In the genomic region with DNA sequence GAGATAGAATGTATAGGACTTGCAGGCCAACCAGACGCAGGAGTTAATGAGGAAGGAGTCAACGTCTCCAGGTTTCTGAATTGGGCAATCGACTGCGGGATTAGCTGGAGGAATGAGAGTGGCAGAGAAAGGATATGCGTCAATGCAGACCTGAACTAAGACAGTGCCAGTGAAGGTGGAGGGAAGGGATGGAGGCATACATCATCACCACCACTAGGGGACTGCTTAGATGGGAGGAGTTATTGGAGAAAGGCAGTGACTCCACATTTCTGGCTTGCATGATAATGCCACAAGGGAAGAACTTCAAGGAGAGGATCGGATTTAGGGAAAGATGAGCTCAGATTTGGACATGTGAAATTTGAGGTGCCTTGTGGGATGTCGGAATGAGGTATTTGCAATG, we compare ENCODE assay signal across 9 cellular contexts. TPM values are rescaled to one million over a fixed set of nuclear protein-coding genes. Genes with fewer than 3 reads are reported as not detected.
DNase-seq lines count a peak whose midpoint lies in the region; ATAC-seq and TF ChIP-seq lines count a peak whose summit lies in the region.
"Had no signal": no experiment of that assay in that cellular context is flagged by ENCODE, and none has a peak within 500 bp of the region (broad histone marks: within the 10 kb centered on the region; RNA-seq: fewer than 3 reads in every experiment).

No MANE protein-coding gene starts in this region.

- H3K4me3 ChIP-seq in body of pancreas = no peak overlapping the region

- H3K9me3 ChIP-seq in body of pancreas = no peaks in the 10 kb centered on the region

- intact Hi-C loops in body of pancreas (cut with DNase I) = no loop called here

- WGBS in body of pancreas, 2 donors = 56 to 57% methylated on average over 7 of the region's 7 CpGs

- H3K27ac ChIP-seq in body of pancreas = no peak overlapping the region

- peak in 6 of 7 experiments; percentile 25 to 49 (median 38) for TF ChIP-seq CTCF in body of pancreas (IDR thresholded peaks at IDR 0.05)

- no peaks in the 10 kb centered on the region for H3K36me3 ChIP-seq in body of pancreas (replicated peaks in 1 of 2; ENCODE audit: insufficient read depth in 1 of 2, low read depth in 2 of 2)

- no peak for TF ChIP-seq POLR2A in body of pancreas (IDR thresholded peaks at IDR 0.05)

- no peaks in the 10 kb centered on the region for H3K27me3 ChIP-seq in body of pancreas

- ATAC-seq in GM21619 (IDR thresholded peaks at IDR 0.05; ENCODE audit: unreplicated experiment) (peak; percentile 58), body of pancreas (no peak)

- DNase-seq in DMS53 treated with DMSO at 0.1 percent for 48 hours (lab: John Stamatoyannopoulos, UW; ENCODE audit: unreplicated experiment) (peak; percentile 26), NCI-H146 (lab: John Stamatoyannopoulos, UW) (peak; percentile 12), body of pancreas (no peak), mesenteric fat pad (ENCODE audit: low spot score) (peak; percentile 59), epidermal melanocyte (ENCODE audit: insufficient read length, low spot score) (no peak), anterior cingulate cortex (lab: John Stamatoyannopoulos, UW) (no peak)
- DNase-seq in activated naive CD4-positive, alpha-beta T cell (lab: John Stamatoyannopoulos, UW) = no peak
- DNase-seq: natural killer cell had no signal

- no peaks in the 10 kb centered on the region for H3K4me1 ChIP-seq in body of pancreas

RNA-seq across cellular contexts. Expression of gene VASH2, which starts 17.4 kb away (rescaled TPM):
- 1 to 10 TPM in 1 of 2 donors, not detected in 1; 1.6 TPM for total RNA-seq in body of pancreas
- 3.0 TPM for total RNA-seq in mesenteric fat pad
- total RNA-seq: natural killer cell had no signal

RNA-seq across cellular contexts. Expression of gene ANGEL2, which starts 47.9 kb away (rescaled TPM):
- total RNA-seq in body of pancreas = 10 to 100 TPM; 14.5 to 36.8 TPM
- total RNA-seq in mesenteric fat pad = 26.9 TPM

Comparison
In these comparisons a context has a peak if more than half of its experiments do, and no peak if none do; other contexts are left out.
1. DNase-seq: peak in DMS53 treated with DMSO at 0.1 percent for 48 hours (single experiment), NCI-H146 (single experiment) and mesenteric fat pad (single experiment); none in body of pancreas (0 of 4), epidermal melanocyte (single experiment), anterior cingulate cortex (0 of 58) and activated naive CD4-positive, alpha-beta T cell (0 of 4).